Comparison of ENCODE assay signal across 1 cellular context in genomic region chr9:108910402-108910801, GRCh38.
TF ChIP-seq lines count a peak whose summit lies in the region.

No MANE protein-coding gene starts in this region.

TF ChIP-seq in IMR-90, 13 proteins besides CTCF, POLR2A, EP300 and RAD21:
- TF ChIP-seq RFX5 (IDR thresholded peaks at IDR 0.05; ENCODE audit: low read depth, low read length) (no peak), FOS (IDR thresholded peaks at IDR 0.05; ENCODE audit: low read depth, low read length) (no peak), NFE2L2 (IDR thresholded peaks at IDR 0.05; ENCODE audit: low read depth, low read length) (no peak), MXI1 (IDR thresholded peaks at IDR 0.05; ENCODE audit: borderline replicate concordance, low read depth, low read length) (no peak), RCOR1 (IDR thresholded peaks at IDR 0.05; ENCODE audit: insufficient replicate concordance, low read length) (no peak), CHD1 (IDR thresholded peaks at IDR 0.05; ENCODE audit: low read depth, low read length) (no peak), BHLHE40 (IDR thresholded peaks at IDR 0.05; ENCODE audit: low read depth, low read length) (no peak), MAFK (IDR thresholded peaks at IDR 0.05; ENCODE audit: low read depth, low read length) (no peak), ELK1 (IDR thresholded peaks at IDR 0.05; ENCODE audit: borderline replicate concordance, low read depth, low read length) (no peak), USF2 (IDR thresholded peaks at IDR 0.05; ENCODE audit: low read depth, low read length) (no peak), MAZ (IDR thresholded peaks at IDR 0.05; ENCODE audit: borderline replicate concordance, low read depth, low read length) (no peak), SMC3 (IDR thresholded peaks at IDR 0.05; ENCODE audit: low read depth, low read length) (no peak), CEBPB (IDR thresholded peaks at IDR 0.05; ENCODE audit: low read depth, low read length) (no peak)
